ENCODE assay signal across 24 cellular contexts in genomic region chr19:22030680-22031079, GRCh38. TPM values are rescaled to one million over a fixed set of nuclear protein-coding genes. Genes with fewer than 3 reads are reported as not detected.
"Had no signal": no experiment of that assay in that cellular context is flagged by ENCODE, and none has a peak within 500 bp of the region (broad histone marks: within the 10 kb centered on the region; RNA-seq: fewer than 3 reads in every experiment).

No MANE protein-coding gene starts in this region.

- H3K4me1 Mint-ChIP-seq: endodermal cell, mesothelial cell of epicardium had no signal

- H3K4me1 ChIP-seq: colonic mucosa, esophagus squamous epithelium, gastrocnemius medialis, heart right ventricle, left lung, lower lobe of right lung had no signal

- H3K27ac Mint-ChIP-seq: dendritic cell treated with granulocyte-macrophage colony-stimulating factor and Interleukin-4, amounts not matched to agents 40 ng/mL and 50 ng/mL, for 4 days; effector memory CD8-positive, alpha-beta T cell; endodermal cell; mesothelial cell of epicardium had no signal

- H3K36me3 Mint-ChIP-seq: mesothelial cell of epicardium had no signal

- H3K4me3 Mint-ChIP-seq: dendritic cell treated with granulocyte-macrophage colony-stimulating factor and Interleukin-4, amounts not matched to agents 40 ng/mL and 50 ng/mL, for 4 days; effector memory CD8-positive, alpha-beta T cell; endodermal cell; mesothelial cell of epicardium had no signal

- H3K4me3 ChIP-seq: colonic mucosa, esophagus squamous epithelium, gastrocnemius medialis, heart right ventricle, left lung, lower lobe of right lung, mucosa of descending colon had no signal

- ATAC-seq: effector memory CD8-positive, alpha-beta T cell; esophagus mucosa; gastrocnemius medialis; heart right ventricle; left cardiac atrium; left lung; left ventricle myocardium superior; lower lobe of right lung; mucosa of descending colon had no signal

- H3K9me3 ChIP-seq: colonic mucosa, gastrocnemius medialis, lower lobe of right lung had no signal

- DNase-seq: colonic mucosa; cortex of kidney; effector CD8-positive, alpha-beta T cell; effector memory CD8-positive, alpha-beta T cell; endodermal cell; erythroblast; esophagus squamous epithelium; foreskin fibroblast; foreskin melanocyte; gastrocnemius medialis; glutamatergic neuron; head of caudate nucleus; heart right ventricle; hippocampal formation; left cardiac atrium; left lung; left ventricle myocardium superior; lower lobe of right lung; mesenchymal stem cell; mucosa of descending colon had no signal

- H3K27me3 Mint-ChIP-seq: dendritic cell treated with granulocyte-macrophage colony-stimulating factor and Interleukin-4, amounts not matched to agents 40 ng/mL and 50 ng/mL, for 4 days; effector memory CD8-positive, alpha-beta T cell had no signal

- H3K36me3 ChIP-seq: colonic mucosa, esophagus squamous epithelium, gastrocnemius medialis, heart right ventricle, left lung, lower lobe of right lung had no signal

- H3K27me3 ChIP-seq: colonic mucosa, esophagus squamous epithelium, gastrocnemius medialis, heart right ventricle, left lung had no signal

- H3K9me3 Mint-ChIP-seq: effector memory CD8-positive, alpha-beta T cell had no signal

RNA-seq across cellular contexts. Expression of gene ZNF208, which starts 19.9 kb away (rescaled TPM):
- total RNA-seq: endodermal cell, mesothelial cell of epicardium, myocyte had no signal

RNA-seq across cellular contexts. Expression of gene ZNF257, which starts 21.6 kb away (rescaled TPM):
- total RNA-seq: endodermal cell, mesothelial cell of epicardium, myocyte had no signal
